ENCODE assay signal across 20 cellular contexts in the genomic region with DNA sequence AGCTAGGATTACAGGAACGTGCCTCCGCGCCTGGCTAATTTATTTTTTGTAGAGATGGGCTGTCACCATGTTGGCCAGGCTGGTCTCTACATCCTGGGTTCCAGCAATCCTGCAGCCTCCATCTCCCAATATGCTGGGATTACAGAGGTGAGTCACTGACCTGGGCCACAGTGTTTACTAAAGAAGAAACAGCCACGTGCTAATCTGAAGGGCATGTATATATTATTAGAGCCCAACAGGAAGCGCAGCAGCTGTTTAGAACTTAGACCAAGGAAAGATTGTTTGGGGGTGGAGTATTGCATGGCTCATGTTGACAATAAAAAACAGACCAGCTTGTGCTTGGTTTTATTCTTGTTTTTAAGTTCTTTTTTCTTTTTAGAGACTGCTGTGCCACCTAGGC.
A peak's percentile ranks its signal among the peaks of the same experiment; 100 is the strongest.
DNase-seq lines count a peak whose midpoint lies in the region; TF ChIP-seq lines count a peak whose summit lies in the region.
"Had no signal": no experiment of that assay in that cellular context is flagged by ENCODE, and none has a peak within 500 bp of the region (broad histone marks: within the 10 kb centered on the region; RNA-seq: fewer than 3 reads in every experiment).

No MANE protein-coding gene starts in this region.

- no peaks in the 10 kb centered on the region for H3K4me1 ChIP-seq in mesenchymal stem cell (ENCODE audit: control insufficient read depth, insufficient read depth, low read depth, low read length)
- no peaks in the 10 kb centered on the region for H3K4me1 ChIP-seq in sigmoid colon
- no peaks in the 10 kb centered on the region for H3K4me1 ChIP-seq in esophagus muscularis mucosa

- H3K36me3 ChIP-seq in mesenchymal stem cell (ENCODE audit: control insufficient read depth in 1 of 2, insufficient read depth in 2 of 2, low read depth in 1 of 2, low read length in 2 of 2) (no peaks in the 10 kb centered on the region), sigmoid colon (no peaks in the 10 kb centered on the region), esophagus muscularis mucosa (no peaks in the 10 kb centered on the region)
- H3K36me3 ChIP-seq: thoracic aorta had no signal

- no peak overlapping the region for H2BK15ac ChIP-seq in mesenchymal stem cell (ENCODE audit: low read depth, poor library complexity, severe bottlenecking)

- TF ChIP-seq EP300 in sigmoid colon (IDR thresholded peaks at IDR 0.05) (no peak), esophagus muscularis mucosa (IDR thresholded peaks at IDR 0.05) (no peak)

- 30% methylated on average over 5 of the region's 5 CpGs for WGBS in mesenchymal stem cell
- WGBS in sigmoid colon, 2 donors: 54 to 55% methylated on average over 5 of the region's 5 CpGs
- WGBS in esophagus muscularis mucosa: 64% methylated on average over 5 of the region's 5 CpGs

- H3K23ac ChIP-seq in mesenchymal stem cell (ENCODE audit: low read length in 2 of 2): no peak overlapping the region

- no peak overlapping the region for H3K9ac ChIP-seq in mesenchymal stem cell (ENCODE audit: low read length)

- H2BK120ac ChIP-seq in mesenchymal stem cell (ENCODE audit: low read depth, low read length): no peak overlapping the region

- no peak overlapping the region for H4K91ac ChIP-seq in mesenchymal stem cell (ENCODE audit: low read length)

- no peaks in the 10 kb centered on the region for H3K9me3 ChIP-seq in mesenchymal stem cell (ENCODE audit: control insufficient read depth, low read length)
- no peaks in the 10 kb centered on the region for H3K9me3 ChIP-seq in sigmoid colon
- no peaks in the 10 kb centered on the region for H3K9me3 ChIP-seq in esophagus muscularis mucosa
- H3K9me3 ChIP-seq: thoracic aorta had no signal

- H3K27ac ChIP-seq in mesenchymal stem cell (ENCODE audit: low read length, poor library complexity, severe bottlenecking): no peak overlapping the region
- no peak overlapping the region for H3K27ac ChIP-seq in sigmoid colon
- H3K27ac ChIP-seq in esophagus muscularis mucosa (replicated peaks in 1 of 4): no peak overlapping the region
- H3K27ac ChIP-seq: 22Rv1, thoracic aorta had no signal

- no peak for TF ChIP-seq CTCF in HFF-Myc (IDR thresholded peaks at IDR 0.05; ENCODE audit: low read depth, low read length, missing control alignments)
- TF ChIP-seq CTCF in sigmoid colon (IDR thresholded peaks at IDR 0.05): no peak
- TF ChIP-seq CTCF in esophagus muscularis mucosa (IDR thresholded peaks at IDR 0.05): no peak

- H3K4me3 ChIP-seq in HFF-Myc (replicated peaks; ENCODE audit: low read depth, low read length) (no peak overlapping the region), mesenchymal stem cell (ENCODE audit: insufficient read depth in 1 of 2, low read depth in 1 of 2, low read length in 2 of 2) (no peak overlapping the region), sigmoid colon (no peak overlapping the region), esophagus muscularis mucosa (no peak overlapping the region)
- H3K4me3 ChIP-seq: thoracic aorta had no signal

- H4K8ac ChIP-seq in mesenchymal stem cell (ENCODE audit: low read length): no peak overlapping the region

- H3K79me1 ChIP-seq in mesenchymal stem cell (replicated peaks; ENCODE audit: low read length, poor library complexity, severe bottlenecking): no peaks in the 10 kb centered on the region

- H3K14ac ChIP-seq in mesenchymal stem cell (ENCODE audit: low read length in 2 of 2): no peak overlapping the region

- H3K27me3 ChIP-seq in mesenchymal stem cell (ENCODE audit: control insufficient read depth in 1 of 2, insufficient read depth in 1 of 2, low read length in 2 of 2) (peaks cover 6 to 18% of the 10 kb centered on the region in 2 experiments), sigmoid colon (peaks cover 0 to 14% (median 8%) of the 10 kb centered on the region in 3 donors), esophagus muscularis mucosa (peaks cover 0 to 20% (median 4%) of the 10 kb centered on the region in 4 donors)

- no peak overlapping the region for H2BK12ac ChIP-seq in mesenchymal stem cell (ENCODE audit: low read length in 2 of 2)

- H2BK5ac ChIP-seq in mesenchymal stem cell (ENCODE audit: low read depth, low read length, poor library complexity, severe bottlenecking): no peak overlapping the region

- no peak overlapping the region for H2AFZ ChIP-seq in mesenchymal stem cell (ENCODE audit: low read depth, low read length)

- intact Hi-C loops in sigmoid colon (cut with DNase I) (no loop called here), esophagus muscularis mucosa (cut with DNase I) (no loop called here)

- H3K4ac ChIP-seq in mesenchymal stem cell (ENCODE audit: low read depth in 1 of 2, low read length in 2 of 2): peak overlapping the region in 1 of 2 experiments; percentile 46

- H2AK5ac ChIP-seq in mesenchymal stem cell (ENCODE audit: low read length, severe bottlenecking): no peak overlapping the region

- no peak overlapping the region for H3K18ac ChIP-seq in mesenchymal stem cell (ENCODE audit: low read depth in 1 of 2, low read length in 2 of 2)

- TF ChIP-seq POLR2A in sigmoid colon (IDR thresholded peaks at IDR 0.05): no peak
- no peak for TF ChIP-seq POLR2A in esophagus muscularis mucosa (IDR thresholded peaks at IDR 0.05; ENCODE audit: low read depth)

- H3K4me2 ChIP-seq in mesenchymal stem cell (ENCODE audit: low read length, poor library complexity, severe bottlenecking): peak overlapping the region; percentile 2

- DNase-seq in DMS 273 (lab: John Stamatoyannopoulos, UW; ENCODE audit: unreplicated experiment) (peak; percentile 23), DMS 273 treated with DMSO at 0.1 percent for 48 hours (lab: John Stamatoyannopoulos, UW) (no peak), HFF-Myc (ENCODE audit: extremely low read depth, low read depth) (peak; percentile 69), RPMI7951 (ENCODE audit: low read depth) (peak; percentile 46), mesenchymal stem cell (peak; percentile 95), sigmoid colon (no peak), esophagus muscularis mucosa (ENCODE audit: extremely low spot score) (no peak)
- no peak for DNase-seq in activated CD4-positive, CD25-positive, alpha-beta regulatory T cell (lab: John Stamatoyannopoulos, UW)
- DNase-seq: activated CD4-positive, alpha-beta T cell treated with anti-CD3 and anti-CD28 coated beads for 4 hours; activated naive CD4-positive, alpha-beta T cell treated with anti-CD3 and anti-CD28 coated beads, Interleukin-2, amount 10 ng/mL, durations not matched to agents 7 days and 5 days; CD4-positive, alpha-beta memory T cell; dermis blood vessel endothelial cell; erythroblast; hypothalamus; NCI-H1930; NK-92 treated with Interleukin-12 subunit alpha and Interleukin-12 subunit beta, amount 100 ng/mL, for 24 hours; SHP77 treated with DMSO at 0.1 percent for 48 hours; stimulated activated CD4-positive, alpha-beta T cell treated with anti-CD3 and anti-CD28 coated beads, Interleukin-4, amount 100 ng/mL, for 4 hours had no signal

Comparison
In these comparisons a context has a peak if more than half of its experiments do, and no peak if none do; other contexts are left out.
1. DNase-seq: peak in DMS 273 (single experiment), HFF-Myc (single experiment), RPMI7951 (single experiment) and mesenchymal stem cell (single experiment); none in DMS 273 treated with DMSO at 0.1 percent for 48 hours (single experiment), sigmoid colon (single experiment), esophagus muscularis mucosa (single experiment) and activated CD4-positive, CD25-positive, alpha-beta regulatory T cell (0 of 4).